Comparison of ENCODE assay signal across 24 cellular contexts in the genomic region with DNA sequence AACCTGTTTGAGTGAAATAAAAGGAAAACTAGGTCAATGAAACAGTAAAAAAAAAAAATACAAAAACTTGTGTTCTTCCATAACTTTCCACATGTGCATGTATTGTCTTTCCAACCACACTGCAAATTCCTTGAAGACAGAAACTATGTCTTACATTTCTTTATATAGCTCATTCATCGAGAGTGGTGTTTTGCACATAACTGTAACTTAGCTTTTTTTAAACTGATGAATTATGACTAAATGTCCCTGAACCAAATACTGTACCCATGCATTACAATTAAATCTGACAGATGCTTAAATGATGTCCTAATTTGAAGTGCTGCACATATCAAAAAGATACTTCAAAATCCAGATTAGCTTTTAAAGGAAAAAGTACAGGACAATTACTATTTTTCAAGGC.
"Had no signal": no experiment of that assay in that cellular context is flagged by ENCODE, and none has a peak within 500 bp of the region (broad histone marks: within the 10 kb centered on the region; RNA-seq: fewer than 3 reads in every experiment).

No MANE protein-coding gene starts in this region.

- H3K27me3 Mint-ChIP-seq: activated CD4-positive, alpha-beta memory T cell treated with anti-CD3 and anti-CD28 coated beads for 36 hours; activated CD8-positive, alpha-beta memory T cell treated with anti-CD3 and anti-CD28 coated beads, Interleukin-2, amount 10 ng/mL, durations not matched to agents 7 days and 5 days; activated T-cell treated with anti-CD3 and anti-CD28 coated beads, Interleukin-2, amount 50 U/mL, for 24 hours; central memory CD8-positive, alpha-beta T cell; T-helper 17 cell had no signal

- H3K36me3 ChIP-seq: brain microvascular endothelial cell, esophagus squamous epithelium, gastrocnemius medialis, heart left ventricle, stomach, thoracic aorta had no signal

- H3K9me3 Mint-ChIP-seq: activated CD4-positive, alpha-beta memory T cell treated with anti-CD3 and anti-CD28 coated beads for 36 hours; activated naive CD4-positive, alpha-beta T cell treated with anti-CD3 and anti-CD28 coated beads, Interleukin-2, amount 50 U/mL, for 72 hours; activated T-cell treated with anti-CD3 and anti-CD28 coated beads, Interleukin-2, amount 50 U/mL, for 24 hours; central memory CD8-positive, alpha-beta T cell; neural progenitor cell had no signal

- H3K4me1 Mint-ChIP-seq: central memory CD8-positive, alpha-beta T cell; T-helper 17 cell had no signal

- FAIRE-seq: endothelial cell of umbilical vein, islet of Langerhans had no signal

- H3K4me3 ChIP-seq: coronary artery, esophagus squamous epithelium, gastrocnemius medialis, heart left ventricle, lung, neural progenitor cell, stomach, thoracic aorta had no signal

- H3K27me3 ChIP-seq: brain microvascular endothelial cell, esophagus squamous epithelium, gastrocnemius medialis, heart left ventricle, neural progenitor cell, stomach had no signal

- H3K4me2 ChIP-seq: neural progenitor cell had no signal

- H3K9ac ChIP-seq: neural progenitor cell, parathyroid adenoma had no signal

- H3K9me3 ChIP-seq: esophagus squamous epithelium, gastrocnemius medialis, heart left ventricle, stomach, thoracic aorta had no signal

- ATAC-seq: activated CD8-positive, alpha-beta memory T cell treated with anti-CD3 and anti-CD28 coated beads, Interleukin-2, amount 10 ng/mL, durations not matched to agents 7 days and 5 days; activated naive CD4-positive, alpha-beta T cell treated with anti-CD3 and anti-CD28 coated beads, Interleukin-2, amount 50 U/mL, for 72 hours; gastrocnemius medialis; heart left ventricle; T-helper 17 cell had no signal

- H2AFZ ChIP-seq: neural progenitor cell, parathyroid adenoma had no signal

- H3K27ac ChIP-seq: brain microvascular endothelial cell, coronary artery, esophagus squamous epithelium, gastrocnemius medialis, heart left ventricle, neural progenitor cell, parathyroid adenoma, stomach, thoracic aorta, WERI-Rb-1 had no signal

- DNase-seq: activated CD4-positive, alpha-beta memory T cell treated with anti-CD3 and anti-CD28 coated beads for 36 hours; activated CD8-positive, alpha-beta memory T cell treated with anti-CD3 and anti-CD28 coated beads, Interleukin-2, amount 10 ng/mL, durations not matched to agents 7 days and 5 days; activated gamma-delta T cell; activated T-cell treated with anti-CD3 and anti-CD28 coated beads, Interleukin-2, amount 50 U/mL, for 24 hours; amygdala; brain microvascular endothelial cell; effector CD4-positive, alpha-beta T cell; esophagus squamous epithelium; gastrocnemius medialis; heart left ventricle; stimulated activated CD4-positive, alpha-beta T cell treated with anti-CD3 and anti-CD28 coated beads, Interleukin-12 subunit alpha, Interleukin-12 subunit beta, amount 100 ng/mL, for 4 hours; stimulated activated CD4-positive, alpha-beta T cell treated with anti-CD3 and anti-CD28 coated beads, Interleukin-2, amount 100 ng/mL, for 24 hours; stomach; T-helper 17 cell; WERI-Rb-1 had no signal

- H3K27ac Mint-ChIP-seq: activated CD4-positive, alpha-beta memory T cell treated with anti-CD3 and anti-CD28 coated beads for 36 hours; activated CD8-positive, alpha-beta memory T cell treated with anti-CD3 and anti-CD28 coated beads, Interleukin-2, amount 10 ng/mL, durations not matched to agents 7 days and 5 days; activated naive CD4-positive, alpha-beta T cell treated with anti-CD3 and anti-CD28 coated beads, Interleukin-2, amount 50 U/mL, for 72 hours; activated T-cell treated with anti-CD3 and anti-CD28 coated beads, Interleukin-2, amount 50 U/mL, for 24 hours; neural progenitor cell; T-helper 17 cell had no signal

- H3K4me1 ChIP-seq: esophagus squamous epithelium, neural progenitor cell, parathyroid adenoma, stomach had no signal

- H3K79me2 ChIP-seq: parathyroid adenoma had no signal

- H3K4me3 Mint-ChIP-seq: activated CD4-positive, alpha-beta memory T cell treated with anti-CD3 and anti-CD28 coated beads for 36 hours; activated CD8-positive, alpha-beta memory T cell treated with anti-CD3 and anti-CD28 coated beads, Interleukin-2, amount 10 ng/mL, durations not matched to agents 7 days and 5 days; activated T-cell treated with anti-CD3 and anti-CD28 coated beads, Interleukin-2, amount 50 U/mL, for 24 hours; central memory CD8-positive, alpha-beta T cell; neural progenitor cell; T-helper 17 cell had no signal
